ENCODE assay signal across 20 cellular contexts in genomic region chr15:68199340-68199739, GRCh38. TPM values are rescaled to one million over a fixed set of nuclear protein-coding genes. Genes with fewer than 3 reads are reported as not detected.
DNase-seq lines count a peak whose midpoint lies in the region; ATAC-seq, FAIRE-seq and TF ChIP-seq lines count a peak whose summit lies in the region.
"Had no signal": no experiment of that assay in that cellular context is flagged by ENCODE, and none has a peak within 500 bp of the region (broad histone marks: within the 10 kb centered on the region; RNA-seq: fewer than 3 reads in every experiment).

No MANE protein-coding gene starts in this region.

- ATAC-seq in SK-N-SH treated with all-trans-retinoic acid at 6 μM for 48 hours = no peak
- ATAC-seq: activated naive CD4-positive, alpha-beta T cell treated with anti-CD3 and anti-CD28 coated beads, Interleukin-2, amount 50 U/mL, for 72 hours; foreskin keratinocyte; heart right ventricle; left colon had no signal

- no peak for TF ChIP-seq RAD21 in SK-N-SH (IDR thresholded peaks at IDR 0.05; ENCODE audit: low read length)
- TF ChIP-seq RAD21 in H1 (IDR thresholded peaks at IDR 0.05 in 1 of 2, conservative IDR thresholded peaks at IDR 0.05 in 1 of 2; ENCODE audit: low read depth in 2 of 2, low read length in 2 of 2) = no peak

- H3F3A ChIP-seq in SK-N-SH (replicated peaks; ENCODE audit: insufficient read depth) = no peaks in the 10 kb centered on the region

- no peaks in the 10 kb centered on the region for H3K9me2 ChIP-seq in SK-N-SH

- no peak for TF ChIP-seq POLR2A in H1 (IDR thresholded peaks at IDR 0.05; ENCODE audit: control extremely low read depth in 1 of 2, low read depth in 2 of 2, low read length in 2 of 2)

- H3K4me1 ChIP-seq in SK-N-SH (ENCODE audit: control insufficient read depth in 1 of 2, insufficient read depth in 2 of 2, low read depth in 1 of 2, low read length in 1 of 2) (peaks cover 0 to 27% of the 10 kb centered on the region in 2 experiments; a peak in 1 of 4 replicates), HEK293 (ENCODE audit: control insufficient read depth, insufficient read depth, low read length) (no peaks in the 10 kb centered on the region), H1 (replicated peaks in 1 of 4; ENCODE audit: control insufficient read depth in 3 of 4, insufficient read depth in 4 of 4, low read length in 3 of 4) (peaks cover 0 to 16% (median 12%) of the 10 kb centered on the region in 4 experiments; a peak in 6 of 7 replicates), neutrophil (ENCODE audit: control insufficient read depth in 1 of 2, insufficient read depth in 1 of 2, low read depth in 1 of 2, low read length in 1 of 2) (peaks cover 10 to 12% of the 10 kb centered on the region in 2 experiments)
- H3K4me1 ChIP-seq: foreskin keratinocyte had no signal

- no peaks in the 10 kb centered on the region for H4K20me1 ChIP-seq in SK-N-SH (ENCODE audit: insufficient read depth)
- H4K20me1 ChIP-seq in H1 (replicated peaks in 1 of 2; ENCODE audit: control insufficient read depth in 1 of 2, insufficient read depth in 2 of 2, low read length in 2 of 2) = peaks cover 12 to 20% of the 10 kb centered on the region in 2 experiments

- H3K4ac ChIP-seq in H1 (replicated peaks; ENCODE audit: insufficient read length, low read depth, low read length) = no peak overlapping the region

- no peak overlapping the region for H2BK20ac ChIP-seq in H1 (ENCODE audit: low read length)

- POLR2A ChIA-PET in SK-N-SH (lab: Yijun Ruan, JAX) = no interaction called here
- POLR2A ChIA-PET in HEK293 (lab: Yijun Ruan, JAX) = no interaction called here
- POLR2A ChIA-PET in H1 (lab: Charles Lee; ENCODE audit: partially characterized antibody) = interaction anchor here (2.3 kb wide), 1 partner anchor 29 kb away, joined by 5 read pairs; no protein-coding TSS in a partner anchor

- H2AK5ac ChIP-seq in H1 (ENCODE audit: low read depth, low read length) = no peak overlapping the region

- no peak overlapping the region for H3K14ac ChIP-seq in H1 (ENCODE audit: insufficient read length)

- H3K36me3 ChIP-seq in SK-N-SH (replicated peaks in 1 of 2; ENCODE audit: control insufficient read depth in 1 of 2, insufficient read depth in 2 of 2, low read length in 1 of 2) (peaks cover 0 to 4% of the 10 kb centered on the region in 2 experiments), HEK293 (ENCODE audit: control insufficient read depth in 2 of 2, insufficient read depth in 1 of 2, low read length in 2 of 2) (peaks cover 0 to 18% of the 10 kb centered on the region in 2 experiments; a peak in 2 of 3 replicates), H1 (ENCODE audit: control insufficient read depth in 2 of 4, insufficient read depth in 4 of 4, low read length in 3 of 4) (no peaks in the 10 kb centered on the region), neutrophil (peaks cover 38% of the 10 kb centered on the region)

- H2BK120ac ChIP-seq in H1 (replicated peaks; ENCODE audit: low read depth, low read length) = no peak overlapping the region

- H3K27me3 ChIP-seq in SK-N-SH (ENCODE audit: insufficient read depth) (no peaks in the 10 kb centered on the region), H1 (replicated peaks in 1 of 4; ENCODE audit: control insufficient read depth in 3 of 4, extremely low read depth in 1 of 4, insufficient read depth in 3 of 4, low read length in 3 of 4) (no peaks in the 10 kb centered on the region), neutrophil (no peaks in the 10 kb centered on the region)
- H3K27me3 ChIP-seq: foreskin keratinocyte, heart right ventricle, suprapubic skin had no signal

- DNase-seq in SK-N-SH (peak; percentile 25), H1 (ENCODE audit: low read depth in 1 of 2, low spot score in 2 of 2) (no peak), putamen (ENCODE audit: low spot score) (no peak), dermis blood vessel endothelial cell (no peak)
- DNase-seq in activated CD8-positive, alpha-beta memory T cell treated with anti-CD3 and anti-CD28 coated beads for 24 hours = no peak
- DNase-seq: activated CD4-positive, alpha-beta T cell treated with anti-CD3 and anti-CD28 coated beads for 48 hours; foreskin keratinocyte; heart right ventricle; left colon; NCI-H510A treated with DMSO at 0.1 percent for 48 hours; retina had no signal

- H2BK12ac ChIP-seq in H1 (ENCODE audit: low read depth, low read length) = no peak overlapping the region

- no peak overlapping the region for H4K91ac ChIP-seq in H1 (replicated peaks; ENCODE audit: insufficient read length, low read length)

- no peak overlapping the region for H2AFZ ChIP-seq in SK-N-SH (ENCODE audit: low read depth)
- H2AFZ ChIP-seq in H1 (ENCODE audit: low read length) = no peak overlapping the region

- no peak overlapping the region for H3K27ac ChIP-seq in SK-N-SH (ENCODE audit: low read depth in 2 of 2, low read length in 1 of 2)
- no peak overlapping the region for H3K27ac ChIP-seq in HEK293 (ENCODE audit: extremely low read depth, low read depth, low read length)
- no peak overlapping the region for H3K27ac ChIP-seq in H1 (ENCODE audit: low read depth, low read length)
- peak overlapping the region; percentile 0 for H3K27ac ChIP-seq in neutrophil
- H3K27ac ChIP-seq: epithelial cell of prostate, foreskin keratinocyte, heart right ventricle, suprapubic skin had no signal

- H4K5ac ChIP-seq in H1 (ENCODE audit: insufficient read length, low read depth, low read length) = no peak overlapping the region

- H3K79me2 ChIP-seq in SK-N-SH (ENCODE audit: insufficient read depth) (peaks cover 4% of the 10 kb centered on the region; the same call in 1 of the 2 replicates), H1 (ENCODE audit: control insufficient read depth in 1 of 2, insufficient read depth in 2 of 2, low read length in 2 of 2) (no peaks in the 10 kb centered on the region)

- H3K23ac ChIP-seq in H1 (ENCODE audit: insufficient read length) = no peak overlapping the region

- H3K4me2 ChIP-seq in SK-N-SH (no peak overlapping the region), H1 (ENCODE audit: insufficient read depth in 1 of 2, low read depth in 2 of 2, low read length in 2 of 2) (no peak overlapping the region)
- H3K4me2 ChIP-seq: smooth muscle cell had no signal

- no peak overlapping the region for H3K56ac ChIP-seq in H1 (replicated peaks; ENCODE audit: insufficient read length, low read depth, low read length)

- H2BK5ac ChIP-seq in H1 (ENCODE audit: low read depth, low read length) = no peak overlapping the region

- TF ChIP-seq CTCF in SK-N-SH (IDR thresholded peaks at IDR 0.05) = no peak
- no peak for TF ChIP-seq CTCF in HEK293 (tag by site-specific recombination; IDR thresholded peaks at IDR 0.05)
- TF ChIP-seq CTCF in H1 (IDR thresholded peaks at IDR 0.05; ENCODE audit: control extremely low read depth in 1 of 3, insufficient read depth in 1 of 3, low read depth in 1 of 3, low read length in 3 of 3) = no peak
- TF ChIP-seq CTCF in neutrophil (IDR thresholded peaks at IDR 0.05) = no peak

- WGBS in SK-N-SH (ENCODE audit: low lambda C conversion rate) = 79% methylated on average over 11 of the region's 11 CpGs
- WGBS in H1 (ENCODE audit: extremely low coverage in 1 of 2, insufficient coverage in 1 of 2, insufficient read length in 1 of 2, insufficient replicate concordance in 2 of 2, low coverage in 1 of 2, low lambda C conversion rate in 2 of 2, missing lambda C conversion rate in 1 of 2), 2 experiments = 74% methylated on average over 11 of the region's 11 CpGs; no CpG with 5 or more reads in 1 of the 2 experiments

- H4K8ac ChIP-seq in H1 (ENCODE audit: extremely low read depth, insufficient read depth, low read length) = peak overlapping the region; percentile 79; the same call in 1 of the 2 replicates

- no peak for TF ChIP-seq EP300 in SK-N-SH (IDR thresholded peaks at IDR 0.05; ENCODE audit: borderline replicate concordance in 1 of 2, low read depth in 1 of 2, low read length in 1 of 2)
- TF ChIP-seq EP300 in H1 (IDR thresholded peaks at IDR 0.05; ENCODE audit: borderline replicate concordance in 1 of 2, low read depth in 2 of 2, low read length in 2 of 2) = no peak

- H3K18ac ChIP-seq in H1 (ENCODE audit: extremely low read depth, low read length) = no peak overlapping the region

- FAIRE-seq in H1 (lab: Jason Lieb, UNC) = no peak
- FAIRE-seq: urothelium cell line had no signal

- H3K79me1 ChIP-seq in H1 (ENCODE audit: low read depth, low read length) = peaks cover 2% of the 10 kb centered on the region; the same call in 1 of the 2 replicates

- H3K9ac ChIP-seq in SK-N-SH (no peak overlapping the region), H1 (replicated peaks in 1 of 4; ENCODE audit: extremely low read depth in 1 of 4, low read depth in 3 of 4, low read length in 3 of 4) (no peak overlapping the region)

- no peak overlapping the region for H2BK15ac ChIP-seq in H1 (ENCODE audit: low read length)

- H3K9me3 ChIP-seq in SK-N-SH = no peaks in the 10 kb centered on the region
- no peaks in the 10 kb centered on the region for H3K9me3 ChIP-seq in HEK293 (ENCODE audit: control insufficient read depth, insufficient read depth, low read depth, low read length)
- no peaks in the 10 kb centered on the region for H3K9me3 ChIP-seq in H1 (ENCODE audit: insufficient read depth in 2 of 2, low read depth in 1 of 2, low read length in 1 of 2)
- no peaks in the 10 kb centered on the region for H3K9me3 ChIP-seq in neutrophil
- H3K9me3 ChIP-seq: HAP-1, heart right ventricle, suprapubic skin had no signal

- H3K23me2 ChIP-seq in H1 (ENCODE audit: low read depth, low read length) = no peaks in the 10 kb centered on the region

- H3K4me3 ChIP-seq in SK-N-SH (ENCODE audit: low read depth in 2 of 2, low read length in 1 of 2) (no peak overlapping the region), HEK293 (ENCODE audit: low read depth, low read length) (no peak overlapping the region), H1 (ENCODE audit: extremely low read depth in 1 of 4, insufficient read depth in 2 of 4, low read depth in 3 of 4, low read length in 4 of 4) (no peak overlapping the region), neutrophil (ENCODE audit: low read depth in 1 of 2, low read length in 1 of 2) (no peak overlapping the region)
- H3K4me3 ChIP-seq: HAP-1, heart right ventricle, smooth muscle cell, suprapubic skin had no signal

- CTCF ChIA-PET in SK-N-SH (lab: Yijun Ruan, JAX) = interaction anchor here (7.6 kb wide), 1 partner anchor 11 kb away, joined by 52 read pairs; no protein-coding TSS in a partner anchor
- CTCF ChIA-PET in HEK293 (lab: Yijun Ruan, JAX) = interaction anchor here (0.7 kb wide), 1 partner anchor 124 kb away, joined by 3 read pairs; no protein-coding TSS in a partner anchor
- CTCF ChIA-PET in H1 (lab: Charles Lee; ENCODE audit: partially characterized antibody) = interaction anchor here (0.6 to 11.6 kb wide), 3 partner anchors 11 to 788 kb away, joined by 3 to 101 read pairs (median 3); no protein-coding TSS in a partner anchor

RNA-seq across cellular contexts. Expression of gene CALML4, which starts 5.8 kb away (rescaled TPM):
- polyA plus RNA-seq in SK-N-SH (2012; rRNA removed) = 3.1 and 3.2 TPM in 2 replicates
- 2.3 and 3.9 TPM in 2 replicates for polyA plus RNA-seq in SK-N-SH (2012; cell fraction: cytosol; rRNA removed)
- 18.6 and 20.9 TPM in 2 replicates for polyA plus RNA-seq in SK-N-SH (2012; cell fraction: nucleus; rRNA removed)
- total RNA-seq in H1 (2021; fragmentation: NEBNext Ultra II Directional; extraction: Animal tissue kit (Norgen Biotek cat#: 25700)) = 9.3 and 12.5 TPM in 2 replicates
- polyA plus RNA-seq in H1 (2011; rRNA removed) = 3.5 and 3.8 TPM in 2 replicates
- 6.9 TPM for polyA plus RNA-seq in H1 (2011; cell fraction: cytosol; rRNA removed)
- 9.3 TPM for polyA plus RNA-seq in H1 (2011; cell fraction: nucleus; rRNA removed)
- polyA plus RNA-seq in H1 (2012, experiment 1 of 2) = 9.9 to 16.6 TPM (median 13.0 TPM) in 4 replicates
- polyA plus RNA-seq in H1 (2012, experiment 2 of 2) = 5.2 TPM
- 21.4 TPM for polyA plus RNA-seq in H1 (2013, experiment 1 of 2)
- 22.4 TPM for polyA plus RNA-seq in H1 (2013, experiment 2 of 2)
- 4.7 and 5.8 TPM in 2 replicates for polyA minus RNA-seq in H1 (2011; rRNA and poly(A)+ RNA removed)
- 4.7 TPM for polyA minus RNA-seq in H1 (2011; cell fraction: cytosol; rRNA and poly(A)+ RNA removed)
- 10.9 TPM for polyA minus RNA-seq in H1 (2011; cell fraction: nucleus; rRNA and poly(A)+ RNA removed)
- 1.8 and 2.0 TPM in 2 replicates for total RNA-seq in dermis blood vessel endothelial cell

RNA-seq across cellular contexts. Expression of gene CLN6, which starts 30.2 kb away (rescaled TPM):
- polyA plus RNA-seq in SK-N-SH (2012; rRNA removed) = 27.5 and 32.2 TPM in 2 replicates
- polyA plus RNA-seq in SK-N-SH (2012; cell fraction: cytosol; rRNA removed) = 11.8 and 23.4 TPM in 2 replicates
- 23.2 and 33.0 TPM in 2 replicates for polyA plus RNA-seq in SK-N-SH (2012; cell fraction: nucleus; rRNA removed)
- 60.0 and 62.3 TPM in 2 replicates for total RNA-seq in H1 (2021; fragmentation: NEBNext Ultra II Directional; extraction: Animal tissue kit (Norgen Biotek cat#: 25700))
- 137 and 140 TPM in 2 replicates for polyA plus RNA-seq in H1 (2011; rRNA removed)
- 83.3 TPM for polyA plus RNA-seq in H1 (2011; cell fraction: cytosol; rRNA removed)
- 151 TPM for polyA plus RNA-seq in H1 (2011; cell fraction: nucleus; rRNA removed)
- polyA plus RNA-seq in H1 (2012, experiment 1 of 2) = 40.9 to 66.3 TPM (median 64.6 TPM) in 4 replicates
- 62.3 TPM for polyA plus RNA-seq in H1 (2012, experiment 2 of 2)
- polyA plus RNA-seq in H1 (2013, experiment 1 of 2) = 62.0 TPM
- polyA plus RNA-seq in H1 (2013, experiment 2 of 2) = 74.5 TPM
- polyA minus RNA-seq in H1 (2011; rRNA and poly(A)+ RNA removed) = 182 and 205 TPM in 2 replicates
- 53.9 TPM for polyA minus RNA-seq in H1 (2011; cell fraction: cytosol; rRNA and poly(A)+ RNA removed)
- 87.0 TPM for polyA minus RNA-seq in H1 (2011; cell fraction: nucleus; rRNA and poly(A)+ RNA removed)
- 10.6 and 16.0 TPM in 2 replicates for total RNA-seq in dermis blood vessel endothelial cell
